1 cellular context compared by ENCODE assay signal in genomic region chr2:121211689-121212151, GRCh38.
TF ChIP-seq lines count a peak whose summit lies in the region.

No MANE protein-coding gene starts in this region.

TF ChIP-seq in HCT116, 20 proteins besides CTCF, POLR2A, EP300 and RAD21 (continued from another document):
- TF ChIP-seq ZNF274 (IDR thresholded peaks at IDR 0.05; ENCODE audit: low read depth, low read length) = no peak
- no peak for TF ChIP-seq SIN3A (IDR thresholded peaks at IDR 0.05; ENCODE audit: low read depth)
- no peak for TF ChIP-seq POLR2AphosphoS5 (IDR thresholded peaks at IDR 0.05; ENCODE audit: low read depth, low read length)
- no peak for TF ChIP-seq ZFX (IDR thresholded peaks at IDR 0.05)
- TF ChIP-seq ELF1 (IDR thresholded peaks at IDR 0.05; ENCODE audit: borderline replicate concordance, low read depth) = no peak
TF ChIP-seq in HCT116: peak in this region for 0.
